Comparison of ENCODE assay signal across 27 cellular contexts in genomic region chr1:72086394-72086793, GRCh38.
"Had no signal": no experiment of that assay in that cellular context is flagged by ENCODE, and none has a peak within 500 bp of the region (broad histone marks: within the 10 kb centered on the region; RNA-seq: fewer than 3 reads in every experiment).

No MANE protein-coding gene starts in this region.

- ATAC-seq: natural killer cell; stimulated activated memory B cell treated with anti-CD40 and anti-IgM and Interleukin-4, amounts not matched to agents 10 μg/mL and 1 μg/mL and 100 μg/mL, for 72 hours; stimulated activated naive CD8-positive, alpha-beta T cell treated with anti-CD3 and anti-CD28 coated beads, Interleukin-15, Interleukin-2, amounts not matched to agents 100 U/mL and 50 U/mL, for 24 hours; upper lobe of right lung had no signal

- H3K27me3 ChIP-seq: neural progenitor cell, neutrophil, right atrium auricular region, sigmoid colon, stomach, testis, thyroid gland, transverse colon, upper lobe of right lung, uterus had no signal

- DNase-seq: hypothalamus; immature natural killer cell; islet precursor cell; left ventricle myocardium inferior; mesendoderm; naive B cell; natural killer cell; nephron progenitor cell; occipital lobe; sigmoid colon; stimulated activated CD4-positive, alpha-beta T cell treated with anti-CD3 and anti-CD28 coated beads, Interleukin-1b, Interleukin-23, amount 100 ng/mL, for 48 hours; stimulated activated CD4-positive, alpha-beta T cell treated with anti-CD3 and anti-CD28 coated beads, Interleukin-2, amount 100 ng/mL, for 48 hours; stimulated activated CD4-positive, alpha-beta T cell treated with anti-CD3 and anti-CD28 coated beads, Interleukin-4, amount 100 ng/mL, for 4 hours; stimulated activated CD8-positive, alpha-beta memory T cell treated with anti-CD3 and anti-CD28 coated beads, Interleukin-4, amount 100 ng/mL, for 48 hours; stimulated activated naive CD8-positive, alpha-beta T cell treated with anti-CD3 and anti-CD28 coated beads, Interleukin-15, Interleukin-2, amounts not matched to agents 100 U/mL and 50 U/mL, for 24 hours; stomach; testis; thyroid gland; transverse colon; upper lobe of right lung; uterus had no signal

- H3K4me3 ChIP-seq: left ventricle myocardium inferior, lung, neural progenitor cell, right atrium auricular region, sigmoid colon, smooth muscle cell, stomach, testis, thyroid gland, transverse colon, upper lobe of right lung, uterus had no signal

- H3K4me1 ChIP-seq: left ventricle myocardium inferior, neural progenitor cell, right atrium auricular region, sigmoid colon, stomach, testis, thyroid gland, transverse colon, upper lobe of right lung, uterus had no signal

- H3K36me3 ChIP-seq: left ventricle myocardium inferior, neural progenitor cell, neutrophil, right atrium auricular region, sigmoid colon, stomach, thyroid gland, transverse colon, upper lobe of right lung, uterus had no signal

- H3K9me3 ChIP-seq: neutrophil, right atrium auricular region, sigmoid colon, stomach, testis, thyroid gland, transverse colon, upper lobe of right lung, uterus had no signal

- H3K9ac ChIP-seq: neural progenitor cell had no signal

- H3K27ac ChIP-seq: left ventricle myocardium inferior, neural progenitor cell, neutrophil, right atrium auricular region, sigmoid colon, stomach, testis, thyroid gland, transverse colon, upper lobe of right lung, uterus had no signal
